Comparison of ENCODE assay signal across 8 cellular contexts in the genomic region with DNA sequence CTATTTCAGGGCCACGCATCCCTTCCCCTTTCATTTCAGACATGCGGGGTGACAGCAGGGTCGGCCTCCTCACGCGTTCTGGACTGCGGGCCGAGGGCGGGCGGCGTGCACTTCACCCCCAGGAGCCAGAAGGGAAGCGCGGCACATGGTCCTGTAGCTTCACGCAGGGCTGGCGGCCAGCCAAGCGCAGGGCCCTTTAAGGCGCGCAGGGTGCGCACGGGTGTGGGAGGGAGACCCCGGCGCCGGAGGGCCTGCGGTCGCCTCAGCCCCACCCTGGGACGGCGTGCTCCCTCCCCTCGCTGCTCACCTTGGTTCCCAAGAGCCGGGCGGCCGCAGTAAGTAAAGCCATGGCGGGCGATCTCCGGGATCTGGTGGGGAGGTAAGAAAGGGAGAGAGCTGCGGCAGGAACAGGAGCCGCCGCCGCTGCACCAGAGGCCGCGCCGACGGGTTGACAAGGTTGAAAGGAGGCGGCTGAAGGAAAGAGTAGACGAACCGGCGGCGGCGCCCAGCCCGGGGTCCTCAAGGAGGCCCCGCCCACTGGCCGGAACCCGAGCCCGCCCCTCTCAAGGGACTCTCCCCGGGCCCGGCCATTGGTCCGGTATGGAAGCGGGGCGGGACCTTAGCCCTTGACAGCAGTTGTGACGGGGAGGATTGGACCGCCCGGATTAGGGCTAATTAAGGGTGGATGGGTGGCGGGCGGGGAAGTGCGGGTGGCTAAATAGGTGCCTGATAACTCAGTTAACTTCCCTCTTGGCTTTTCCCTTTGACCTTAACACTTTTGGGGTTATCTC. TPM values are rescaled to one million over a fixed set of nuclear protein-coding genes. Genes with fewer than 3 reads are reported as not detected.
A peak's percentile ranks its signal among the peaks of the same experiment; 100 is the strongest.
DNase-seq lines count a peak whose midpoint lies in the region; ATAC-seq and TF ChIP-seq lines count a peak whose summit lies in the region.

TSS of gene CS (minus strand) at position 478 of the 791 bp plus-strand sequence. CDS start at position 349, 129 bp downstream.

- peaks cover 31% of the 10 kb centered on the region for H3K36me3 Mint-ChIP-seq in T-helper 2 cell treated with Interferon-gamma antibody and Interleukin-4, amounts not matched to agents 5 μg/mL and 100 μg/mL, for 36 hours (ENCODE audit: low read depth)

- peak; percentile 92 for ATAC-seq in GM18502 (IDR thresholded peaks at IDR 0.05; ENCODE audit: poor library complexity, unreplicated experiment)
- ATAC-seq in HG02970 (IDR thresholded peaks at IDR 0.05; ENCODE audit: low FRiP score, unreplicated experiment): peak; percentile 91
- peak; percentile 98 to 99 for ATAC-seq in right cardiac atrium

- intact Hi-C loops in ascending aorta (cut with DNase I): loop anchor here (1.0 to 2.0 kb wide), 4 partner anchors 16 to 76 kb away; partner anchors contain the start of genes COQ10A, NABP2 and PAN2
- intact Hi-C loops in right cardiac atrium (cut with DNase I): no loop called here
- intact Hi-C loops in vagina (cut with DNase I): no loop called here

- peak in 1 of 2 donors; percentile 46 for TF ChIP-seq POLR2A in vagina (IDR thresholded peaks at IDR 0.05)

- peak within 1 kb of the TSS; percentile 91 to 96 for H3K27ac ChIP-seq in ascending aorta
- H3K27ac ChIP-seq in right cardiac atrium (ENCODE audit: low read length): peak within 1 kb of the TSS; percentile 95
- H3K27ac ChIP-seq in vagina: peak within 1 kb of the TSS; percentile 84

- TF ChIP-seq CTCF in ascending aorta (IDR thresholded peaks at IDR 0.05) (no peak), vagina (IDR thresholded peaks at IDR 0.05) (no peak)

- H3K4me1 ChIP-seq in ascending aorta: peaks cover 9 to 25% of the 10 kb centered on the region in 2 donors
- peaks cover 7% of the 10 kb centered on the region for H3K4me1 ChIP-seq in right cardiac atrium (ENCODE audit: control insufficient read depth, insufficient read depth, low read length)
- H3K4me1 ChIP-seq in vagina: peaks cover 57% of the 10 kb centered on the region

- peak within 1 kb of the TSS; percentile 96 for H3K27ac Mint-ChIP-seq in T-helper 2 cell treated with Interferon-gamma antibody and Interleukin-4, amounts not matched to agents 5 μg/mL and 100 μg/mL, for 36 hours

- H3K4me3 Mint-ChIP-seq in T-helper 2 cell treated with Interferon-gamma antibody and Interleukin-4, amounts not matched to agents 5 μg/mL and 100 μg/mL, for 36 hours: peak within 1 kb of the TSS; percentile 98

- no peaks in the 10 kb centered on the region for H3K9me3 Mint-ChIP-seq in T-helper 2 cell treated with Interferon-gamma antibody and Interleukin-4, amounts not matched to agents 5 μg/mL and 100 μg/mL, for 36 hours

- peak; percentile 95 for DNase-seq in NCI-H1930 (lab: John Stamatoyannopoulos, UW)
- DNase-seq in T-helper 2 cell treated with Interferon-gamma antibody and Interleukin-4, amounts not matched to agents 5 μg/mL and 100 μg/mL, for 36 hours (ENCODE audit: low spot score): peak; percentile 97
- peak; percentile 98 to 100 for DNase-seq in ascending aorta (ENCODE audit: low spot score in 2 of 2)
- peak; percentile 99 for DNase-seq in right cardiac atrium
- peak; percentile 98 for DNase-seq in putamen (ENCODE audit: low spot score)
- peak; percentile 97 to 98 for DNase-seq in vagina (ENCODE audit: extremely low spot score in 2 of 2)

- H3K4me3 ChIP-seq in ascending aorta (peak within 1 kb of the TSS; percentile 82 to 93), right cardiac atrium (ENCODE audit: low read length) (peak within 1 kb of the TSS; percentile 67), vagina (peak within 1 kb of the TSS; percentile 75 to 96)

- H3K36me3 ChIP-seq in ascending aorta (peaks cover 3 to 13% of the 10 kb centered on the region in 2 donors), vagina (no peaks in the 10 kb centered on the region)

- under 1% methylated on average over 63 of the region's 63 CpGs for WGBS in right cardiac atrium

- H3K27me3 ChIP-seq in ascending aorta (no peaks in the 10 kb centered on the region), right cardiac atrium (ENCODE audit: control insufficient read depth, insufficient read depth) (no peaks in the 10 kb centered on the region), vagina (no peaks in the 10 kb centered on the region)

- H3K9me3 ChIP-seq in ascending aorta (no peaks in the 10 kb centered on the region), right cardiac atrium (ENCODE audit: control insufficient read depth, low read length) (no peaks in the 10 kb centered on the region), vagina (no peaks in the 10 kb centered on the region)

- peaks cover 39% of the 10 kb centered on the region for H3K4me1 Mint-ChIP-seq in T-helper 2 cell treated with Interferon-gamma antibody and Interleukin-4, amounts not matched to agents 5 μg/mL and 100 μg/mL, for 36 hours (ENCODE audit: low read depth)

- no peaks in the 10 kb centered on the region for H3K27me3 Mint-ChIP-seq in T-helper 2 cell treated with Interferon-gamma antibody and Interleukin-4, amounts not matched to agents 5 μg/mL and 100 μg/mL, for 36 hours (ENCODE audit: low read depth)

RNA-seq across cellular contexts. Expression of gene CS, which starts in this region (rescaled TPM):
- total RNA-seq in ascending aorta (55.2 TPM), right cardiac atrium (100 to 1,000 TPM; 454 to 594 (median 571) TPM), vagina (140 TPM)
- polyA plus RNA-seq in right cardiac atrium: 250 TPM

Comparison
In these comparisons a context has a peak if more than half of its experiments do, and no peak if none do; other contexts are left out.
1. Peak in every context shown above with its lines: DNase-seq, ATAC-seq, H3K4me3 ChIP-seq and H3K27ac ChIP-seq.